7 cellular contexts compared by ENCODE assay signal in genomic region chr10:86970152-86970886, GRCh38. TPM values are rescaled to one million over a fixed set of nuclear protein-coding genes. Genes with fewer than 3 reads are reported as not detected.
DNase-seq lines count a peak whose midpoint lies in the region; ATAC-seq and TF ChIP-seq lines count a peak whose summit lies in the region.

No MANE protein-coding gene starts in this region.

- DNase-seq in GM23248 (peak; percentile 77), SW480 (ENCODE audit: low spot score) (peak; percentile 89), epithelial cell of proximal tubule (ENCODE audit: low read depth) (no peak), AML-193 (lab: John Stamatoyannopoulos, UW) (no peak)

- peaks cover 27% of the 10 kb centered on the region for H3F3A ChIP-seq in GM23248 (ENCODE audit: insufficient read depth)

- H3K79me2 ChIP-seq in GM23248 (ENCODE audit: insufficient read depth), result peaks cover 18% of the 10 kb centered on the region

- no peaks in the 10 kb centered on the region for H3K9me3 ChIP-seq in GM23248 (ENCODE audit: low read depth)
- H3K9me3 ChIP-seq in muscle layer of colon (ENCODE audit: low read length), result no peaks in the 10 kb centered on the region

- H3K9ac ChIP-seq in GM23248 (peak overlapping the region; percentile 100), muscle layer of colon (ENCODE audit: low read length) (peak overlapping the region; percentile 87)

- WGBS in GM23248 (ENCODE audit: low coverage in 1 of 2, low lambda C conversion rate in 2 of 2, missing lambda C conversion rate in 2 of 2), 2 experiments, result 4 to 6% methylated on average over 25 to 27 of the region's 27 CpGs

- H3K4me2 ChIP-seq in GM23248 (ENCODE audit: unreplicated experiment), result peak overlapping the region; percentile 100

- H3K4me1 ChIP-seq in GM23248 (ENCODE audit: insufficient read depth) (peaks cover 45% of the 10 kb centered on the region), muscle layer of colon (ENCODE audit: insufficient read depth, low read length) (peaks cover 55% of the 10 kb centered on the region)

- H3K9me2 ChIP-seq in GM23248 (ENCODE audit: insufficient read depth), result no peaks in the 10 kb centered on the region

- H4K20me1 ChIP-seq in GM23248 (ENCODE audit: insufficient read depth), result no peaks in the 10 kb centered on the region

- H3K4me3 ChIP-seq in GM23248 (peak overlapping the region; percentile 94), epithelial cell of proximal tubule (ENCODE audit: low read depth, low read length) (peak overlapping the region; percentile 73), muscle layer of colon (ENCODE audit: low read depth in 1 of 2, low read length in 2 of 2) (peak overlapping the region; percentile 84 to 92)

- no peaks in the 10 kb centered on the region for H3K36me3 ChIP-seq in GM23248 (ENCODE audit: low read depth)
- no peaks in the 10 kb centered on the region for H3K36me3 ChIP-seq in muscle layer of colon (ENCODE audit: insufficient read depth, low read length)

- TF ChIP-seq CTCF in epithelial cell of proximal tubule (conservative IDR thresholded peaks at IDR 0.05; ENCODE audit: low read depth, low read length), result no peak

- H2AFZ ChIP-seq in GM23248, result peak overlapping the region; percentile 63

- no peaks in the 10 kb centered on the region for H3K27me3 ChIP-seq in GM23248 (replicated peaks; ENCODE audit: insufficient read depth)
- no peaks in the 10 kb centered on the region for H3K27me3 ChIP-seq in muscle layer of colon (ENCODE audit: control insufficient read depth in 1 of 2, insufficient read depth in 2 of 2, low read length in 2 of 2)

- H3K27ac ChIP-seq in GM23248, result peak overlapping the region; percentile 99
- H3K27ac ChIP-seq in muscle layer of colon (ENCODE audit: low read depth, low read length), result peak overlapping the region; percentile 95

- in situ Hi-C loops in GM23248 (cut with MboI), result no loop called here

- ATAC-seq in HG02938 (IDR thresholded peaks at IDR 0.05; ENCODE audit: unreplicated experiment), result no peak
- ATAC-seq in HG03095 (IDR thresholded peaks at IDR 0.05; ENCODE audit: unreplicated experiment), result no peak

RNA-seq across cellular contexts. Expression of gene ADIRF, which starts 2.0 kb away (rescaled TPM):
- total RNA-seq in GM23248 (2014; rRNA removed; shearing (Covaris generic)), result 17.6 and 34.1 TPM in 2 replicates
- polyA plus RNA-seq in GM23248 (2016; fragmentation: Nextera tagmentation; extraction: Ambion mirVana), result 175 and 184 TPM in 2 replicates
- 0.72 and 1.4 TPM in 2 replicates for total RNA-seq in epithelial cell of proximal tubule

RNA-seq across cellular contexts. Expression of gene SNCG, which starts 11.9 kb away (rescaled TPM):
- total RNA-seq in GM23248 (2014; rRNA removed; shearing (Covaris generic)), result 1.2 and 1.8 TPM in 2 replicates
- 2.8 and 3.1 TPM in 2 replicates for polyA plus RNA-seq in GM23248 (2016; fragmentation: Nextera tagmentation; extraction: Ambion mirVana)
- total RNA-seq in epithelial cell of proximal tubule, result 3.1 and 30.0 TPM in 2 replicates

RNA-seq across cellular contexts. Expression of gene MMRN2, which starts 12.9 kb away (rescaled TPM):
- 4.5 and 7.3 TPM in 2 replicates for total RNA-seq in GM23248 (2014; rRNA removed; shearing (Covaris generic))
- 1.2 and 1.5 TPM in 2 replicates for polyA plus RNA-seq in GM23248 (2016; fragmentation: Nextera tagmentation; extraction: Ambion mirVana)
- total RNA-seq in epithelial cell of proximal tubule, result 0.17 TPM in 1 of 2 replicates, not detected in the other

RNA-seq across cellular contexts. Expression of gene FAM25A, which starts 49.8 kb away (rescaled TPM):
- total RNA-seq in GM23248 (2014; rRNA removed; shearing (Covaris generic)), result not detected in 2 replicates
- polyA plus RNA-seq in GM23248 (2016; fragmentation: Nextera tagmentation; extraction: Ambion mirVana), result not detected in 2 replicates
- not detected in 2 replicates for total RNA-seq in epithelial cell of proximal tubule

Comparison
In these comparisons a context has a peak if more than half of its experiments do, and no peak if none do; other contexts are left out.
1. DNase-seq: peak in GM23248 (single experiment) and SW480 (single experiment); none in epithelial cell of proximal tubule (single experiment) and AML-193 (0 of 2).
2. Peak in every context shown above with its lines, with median percentiles within 50 percentile points of each other: H3K4me3 ChIP-seq.